In the genomic region with DNA sequence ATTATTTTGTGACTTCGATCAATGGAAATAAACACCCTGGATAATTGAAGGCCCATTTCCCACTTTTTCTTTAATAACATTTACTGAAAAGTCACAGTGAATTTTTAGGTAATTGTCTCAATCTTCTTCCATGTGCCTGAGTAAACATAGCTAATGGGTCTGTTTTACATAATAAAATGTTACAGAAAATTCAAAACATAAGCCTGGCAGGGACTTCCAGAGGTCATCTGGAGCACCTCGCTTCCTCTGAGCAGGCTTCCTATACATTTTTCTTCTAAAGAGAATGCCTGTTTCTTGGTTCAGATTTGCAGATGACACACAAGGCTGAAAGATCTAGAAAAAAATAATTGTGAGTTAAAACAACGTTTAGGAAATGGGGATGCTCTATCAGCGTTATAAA, we compare ENCODE assay signal across 2 cellular contexts.
TF ChIP-seq lines count a peak whose summit lies in the region.

No MANE protein-coding gene starts in this region.

TF ChIP-seq in IMR-90, 13 proteins besides CTCF, POLR2A, EP300 and RAD21:
- no peak for TF ChIP-seq CEBPB (IDR thresholded peaks at IDR 0.05; ENCODE audit: low read depth, low read length)
- TF ChIP-seq, protein P1, sequence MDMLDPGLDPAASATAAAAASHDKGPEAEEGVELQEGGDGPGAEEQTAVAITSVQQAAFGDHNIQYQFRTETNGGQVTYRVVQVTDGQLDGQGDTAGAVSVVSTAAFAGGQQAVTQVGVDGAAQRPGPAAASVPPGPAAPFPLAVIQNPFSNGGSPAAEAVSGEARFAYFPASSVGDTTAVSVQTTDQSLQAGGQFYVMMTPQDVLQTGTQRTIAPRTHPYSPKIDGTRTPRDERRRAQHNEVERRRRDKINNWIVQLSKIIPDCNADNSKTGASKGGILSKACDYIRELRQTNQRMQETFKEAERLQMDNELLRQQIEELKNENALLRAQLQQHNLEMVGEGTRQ (IDR thresholded peaks at IDR 0.05; ENCODE audit: low read depth, low read length) = no peak

TF ChIP-seq in SK-N-SH, 30 proteins besides CTCF, POLR2A, EP300 and RAD21:
- TF ChIP-seq GATA2 (CRISPR knock-in tag; IDR thresholded peaks at IDR 0.05) = no peak
- peak; percentile 24; the same call in 1 of the 2 replicates for TF ChIP-seq TCF12 (IDR thresholded peaks at IDR 0.05)
